ENCODE assay signal across 1 cellular context in genomic region chr7:4670791-4671190, GRCh38.
A peak's percentile ranks its signal among the peaks of the same experiment; 100 is the strongest.
TF ChIP-seq lines count a peak whose summit lies in the region.

No MANE protein-coding gene starts in this region.

TF ChIP-seq in WTC11, 78 proteins besides CTCF, POLR2A, EP300 and RAD21 (continued from another document):
- TF ChIP-seq USF2 (CRISPR knock-in tag; IDR thresholded peaks at IDR 0.05): peak; percentile 44; the same call in 1 of the 2 replicates
- TF ChIP-seq ZNF396 (CRISPR knock-in tag; IDR thresholded peaks at IDR 0.05; ENCODE audit: borderline replicate concordance): no peak
